ENCODE assay signal across 8 cellular contexts in the genomic region with DNA sequence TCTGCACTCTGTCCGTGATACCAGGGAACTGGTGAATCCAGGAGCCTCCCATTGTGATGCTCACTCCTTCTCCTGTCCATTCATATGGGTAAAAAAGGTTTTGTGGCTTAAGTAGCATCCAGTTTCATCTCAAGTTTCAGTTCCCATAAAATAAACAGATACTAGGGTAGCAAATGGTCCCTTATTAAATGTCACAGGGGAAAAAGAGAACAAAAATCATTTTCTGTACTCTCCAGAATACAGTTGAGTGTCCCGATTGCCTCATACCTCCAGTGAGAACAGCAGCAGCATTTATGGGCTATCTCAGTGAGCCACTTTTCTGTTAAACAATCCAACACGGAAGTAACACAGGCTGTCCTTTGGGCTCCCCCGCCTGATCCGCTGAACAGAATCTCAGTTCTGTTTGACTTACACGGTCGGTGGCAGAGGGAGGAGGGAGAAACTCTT.
A peak's percentile ranks its signal among the peaks of the same experiment; 100 is the strongest.
DNase-seq lines count a peak whose midpoint lies in the region; ATAC-seq, FAIRE-seq and TF ChIP-seq lines count a peak whose summit lies in the region.

No MANE protein-coding gene starts in this region.

- peaks cover 8% of the 10 kb centered on the region for H3K9me3 ChIP-seq in mesenchymal stem cell (ENCODE audit: control insufficient read depth, low read length)

- no peak overlapping the region for H3K23ac ChIP-seq in mesenchymal stem cell (ENCODE audit: low read length in 2 of 2)

- no peaks in the 10 kb centered on the region for H3K27me3 ChIP-seq in mesenchymal stem cell (ENCODE audit: control insufficient read depth in 1 of 2, insufficient read depth in 1 of 2, low read length in 2 of 2)

- no peak overlapping the region for H3K14ac ChIP-seq in mesenchymal stem cell (ENCODE audit: low read length in 2 of 2)

- peaks cover 27% of the 10 kb centered on the region for H3K79me1 ChIP-seq in mesenchymal stem cell (replicated peaks; ENCODE audit: low read length, poor library complexity, severe bottlenecking)

- peak; percentile 20 for DNase-seq in AG10803 (ENCODE audit: low read depth)
- DNase-seq in WTC11 (ENCODE audit: low spot score), result no peak
- DNase-seq in mesenchymal stem cell, result peak; percentile 6
- no peak for DNase-seq in cortex of kidney (lab: John Stamatoyannopoulos, UW)
- no peak for DNase-seq in T-helper 9 cell
- DNase-seq in frontal cortex (ENCODE audit: low spot score in 2 of 2), result no peak

- H3K36me3 ChIP-seq in mesenchymal stem cell (ENCODE audit: control insufficient read depth in 1 of 2, insufficient read depth in 2 of 2, low read depth in 1 of 2, low read length in 2 of 2), result peaks cover 6 to 40% of the 10 kb centered on the region in 2 experiments

- peak; percentile 54 for ATAC-seq in GM19035 (IDR thresholded peaks at IDR 0.05; ENCODE audit: unreplicated experiment)
- ATAC-seq in HG03064 (IDR thresholded peaks at IDR 0.05; ENCODE audit: low read depth, unreplicated experiment), result peak; percentile 51
- peak; percentile 86 for ATAC-seq in WTC11

- no peak overlapping the region for H2BK120ac ChIP-seq in mesenchymal stem cell (ENCODE audit: low read depth, low read length)

- H3K27ac Mint-ChIP-seq in WTC11, result peak overlapping the region; percentile 99

- peak overlapping the region; percentile 19 for H3K9ac ChIP-seq in mesenchymal stem cell (ENCODE audit: low read length)

- H3K4ac ChIP-seq in mesenchymal stem cell (ENCODE audit: low read depth in 1 of 2, low read length in 2 of 2), result no peak overlapping the region

- H4K91ac ChIP-seq in mesenchymal stem cell (ENCODE audit: low read length), result no peak overlapping the region

- H3K4me1 ChIP-seq in mesenchymal stem cell (ENCODE audit: control insufficient read depth, insufficient read depth, low read depth, low read length), result no peaks in the 10 kb centered on the region

- FAIRE-seq in frontal cortex (lab: Jason Lieb, UNC), result no peak

- no peaks in the 10 kb centered on the region for H3K27me3 Mint-ChIP-seq in WTC11 (ENCODE audit: low read depth)

- H3K4me1 Mint-ChIP-seq in WTC11, result peaks cover 46% of the 10 kb centered on the region

- H3K9me3 Mint-ChIP-seq in WTC11, result peaks cover 7% of the 10 kb centered on the region

- no peak overlapping the region for H2AFZ ChIP-seq in mesenchymal stem cell (ENCODE audit: low read depth, low read length)

- no peak overlapping the region for H4K8ac ChIP-seq in mesenchymal stem cell (ENCODE audit: low read length)

- H2BK5ac ChIP-seq in mesenchymal stem cell (ENCODE audit: low read depth, low read length, poor library complexity, severe bottlenecking), result no peak overlapping the region

- H3K4me2 ChIP-seq in mesenchymal stem cell (ENCODE audit: low read length, poor library complexity, severe bottlenecking), result no peak overlapping the region

- H3K4me3 ChIP-seq in AG10803 (ENCODE audit: low read length) (no peak overlapping the region), mesenchymal stem cell (ENCODE audit: insufficient read depth in 1 of 2, low read depth in 1 of 2, low read length in 2 of 2) (no peak overlapping the region)

- POLR2A ChIA-PET in WTC11 (lab: Charles Lee), result no interaction called here

- no peak overlapping the region for H2BK15ac ChIP-seq in mesenchymal stem cell (ENCODE audit: low read depth, poor library complexity, severe bottlenecking)

- H3K36me3 Mint-ChIP-seq in WTC11, result peaks cover 17% of the 10 kb centered on the region

- CTCF ChIA-PET in WTC11 (lab: Charles Lee), result no interaction called here

- no peak overlapping the region for H2BK12ac ChIP-seq in mesenchymal stem cell (ENCODE audit: low read length in 2 of 2)

- H2AK5ac ChIP-seq in mesenchymal stem cell (ENCODE audit: low read length, severe bottlenecking), result no peak overlapping the region

- TF ChIP-seq CTCF in AG10803 (conservative IDR thresholded peaks at IDR 0.05; ENCODE audit: low read length) (no peak), WTC11 (IDR thresholded peaks at IDR 0.05) (no peak)

- no peak overlapping the region for H3K27ac ChIP-seq in mesenchymal stem cell (ENCODE audit: low read length, poor library complexity, severe bottlenecking)

- 78% methylated on average over 7 of the region's 7 CpGs for WGBS in mesenchymal stem cell

- no peak overlapping the region for H3K18ac ChIP-seq in mesenchymal stem cell (ENCODE audit: low read depth in 1 of 2, low read length in 2 of 2)

- H3K4me3 Mint-ChIP-seq in WTC11, result peak overlapping the region; percentile 47

TF ChIP-seq in WTC11, 78 proteins besides CTCF, POLR2A, EP300 and RAD21:
- no peak for TF ChIP-seq ATF6 (CRISPR knock-in tag; IDR thresholded peaks at IDR 0.05)
- no peak for TF ChIP-seq FOXK1 (CRISPR knock-in tag; IDR thresholded peaks at IDR 0.05)
- no peak for TF ChIP-seq TEAD4 (CRISPR knock-in tag; IDR thresholded peaks at IDR 0.05)
- no peak for TF ChIP-seq ELF4 (CRISPR knock-in tag; IDR thresholded peaks at IDR 0.05; ENCODE audit: low read depth)
- TF ChIP-seq, protein P1, sequence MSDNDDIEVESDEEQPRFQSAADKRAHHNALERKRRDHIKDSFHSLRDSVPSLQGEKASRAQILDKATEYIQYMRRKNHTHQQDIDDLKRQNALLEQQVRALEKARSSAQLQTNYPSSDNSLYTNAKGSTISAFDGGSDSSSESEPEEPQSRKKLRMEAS (CRISPR knock-in tag; IDR thresholded peaks at IDR 0.05), result no peak
- no peak for TF ChIP-seq ZNF425 (CRISPR knock-in tag; conservative IDR thresholded peaks at IDR 0.05)
- no peak for TF ChIP-seq TP53 (CRISPR knock-in tag; IDR thresholded peaks at IDR 0.05)
- TF ChIP-seq PRDM15 (CRISPR knock-in tag; IDR thresholded peaks at IDR 0.05), result no peak
- no peak for TF ChIP-seq NR2C2 (CRISPR knock-in tag; IDR thresholded peaks at IDR 0.05)
- no peak for TF ChIP-seq RELA (CRISPR knock-in tag; IDR thresholded peaks at IDR 0.05; ENCODE audit: borderline replicate concordance)
- TF ChIP-seq RORB (CRISPR knock-in tag; IDR thresholded peaks at IDR 0.05), result no peak

Comparison
In these comparisons a context has a peak if more than half of its experiments do, and no peak if none do; other contexts are left out.
1. DNase-seq: peak in AG10803 (single experiment) and mesenchymal stem cell (single experiment); none in WTC11 (single experiment), cortex of kidney (single experiment), T-helper 9 cell (single experiment) and frontal cortex (0 of 2).
2. Peak in every context shown above with its lines, with median percentiles within 50 percentile points of each other: ATAC-seq.